In genomic region chr12:132729541-132730320, GRCh38 we compare ENCODE assay signal across 1 cellular context.
TF ChIP-seq lines count a peak whose summit lies in the region.

No MANE protein-coding gene starts in this region.

TF ChIP-seq in HepG2, 621 proteins besides CTCF, POLR2A, EP300 and RAD21:
- peak; percentile 74; the same call in 1 of the 2 replicates for TF ChIP-seq PCBP1 (IDR thresholded peaks at IDR 0.05; ENCODE audit: borderline replicate concordance, low read depth, low read length)
- peak; percentile 58 for TF ChIP-seq AGO2 (optimal IDR thresholded peaks at IDR 0.05; ENCODE audit: low read depth, low read length)
- TF ChIP-seq HNRNPK (IDR thresholded peaks at IDR 0.05; ENCODE audit: low read depth, low read length, poor library complexity, severe bottlenecking) = peak; percentile 42
- no peak for TF ChIP-seq ZFYVE20 (CRISPR knock-in tag; IDR thresholded peaks at IDR 0.05; ENCODE audit: borderline replicate concordance, low read depth)
TF ChIP-seq in HepG2: peak in this region for 3.
